Comparison of ENCODE assay signal across 22 cellular contexts in the genomic region with DNA sequence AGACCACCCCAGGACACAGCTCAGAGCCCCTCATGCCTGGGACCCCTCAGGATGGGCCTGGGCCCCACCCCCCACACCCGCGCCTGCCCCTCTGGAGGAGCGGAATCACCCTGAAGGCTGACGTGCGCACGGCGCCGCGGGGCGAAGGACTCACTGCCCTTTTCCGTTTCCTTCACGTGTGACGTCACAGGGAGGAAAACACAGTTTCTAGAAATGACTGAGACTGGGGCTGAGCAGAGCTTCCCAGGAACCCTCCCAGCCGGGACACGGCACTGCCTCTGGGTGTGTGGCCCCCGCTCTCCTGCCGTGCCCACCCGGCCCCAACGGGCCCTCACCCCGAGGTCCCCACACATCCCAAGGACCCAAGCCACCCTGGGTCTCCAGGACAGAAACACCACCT. TPM values are rescaled to one million over a fixed set of nuclear protein-coding genes. Genes with fewer than 3 reads are reported as not detected.
A peak's percentile ranks its signal among the peaks of the same experiment; 100 is the strongest.
DNase-seq lines count a peak whose midpoint lies in the region; ATAC-seq and TF ChIP-seq lines count a peak whose summit lies in the region.
"Had no signal": no experiment of that assay in that cellular context is flagged by ENCODE, and none has a peak within 500 bp of the region (broad histone marks: within the 10 kb centered on the region; RNA-seq: fewer than 3 reads in every experiment).

No MANE protein-coding gene starts in this region.

- CTCF ChIA-PET in activated naive CD4-positive, alpha-beta T cell treated with anti-CD3 and anti-CD28 coated beads for 36 hours (lab: Charles Lee): no interaction called here

- H3K9me3 Mint-ChIP-seq in activated naive CD4-positive, alpha-beta T cell treated with anti-CD3 and anti-CD28 coated beads for 36 hours: no peaks in the 10 kb centered on the region
- no peaks in the 10 kb centered on the region for H3K9me3 Mint-ChIP-seq in activated T-helper 2 cell treated with anti-CD3 and anti-CD28 coated beads, Interferon-gamma antibody, Interleukin-2, Interleukin-4, amounts not matched to agents 10 μg/mL and 5 μg/mL and 100 μg/mL, durations not matched to agents 14 hours and 24 hours and 36 hours
- H3K9me3 Mint-ChIP-seq: activated naive CD8-positive, alpha-beta T cell treated with anti-CD3 and anti-CD28 coated beads, Interleukin-2, amount 10 ng/mL, durations not matched to agents 7 days and 5 days; dendritic cell treated with granulocyte-macrophage colony-stimulating factor and Interleukin-4, amounts not matched to agents 40 ng/mL and 50 ng/mL, for 4 days had no signal

- H3K27me3 ChIP-seq in WERI-Rb-1 (ENCODE audit: insufficient read depth, low read depth, severe bottlenecking): no peaks in the 10 kb centered on the region
- H3K27me3 ChIP-seq: pancreas, transverse colon had no signal

- H3K4me3 ChIP-seq in WERI-Rb-1 (ENCODE audit: low read depth, low read length): no peak overlapping the region
- H3K4me3 ChIP-seq: pancreas, transverse colon had no signal

- no peak for ATAC-seq in GM19463 (IDR thresholded peaks at IDR 0.05; ENCODE audit: unreplicated experiment)
- ATAC-seq: pancreas had no signal

- H3K4me1 Mint-ChIP-seq in activated naive CD4-positive, alpha-beta T cell treated with anti-CD3 and anti-CD28 coated beads for 36 hours (ENCODE audit: low read depth): peaks cover 38% of the 10 kb centered on the region
- peaks cover 29% of the 10 kb centered on the region for H3K4me1 Mint-ChIP-seq in activated T-helper 2 cell treated with anti-CD3 and anti-CD28 coated beads, Interferon-gamma antibody, Interleukin-2, Interleukin-4, amounts not matched to agents 10 μg/mL and 5 μg/mL and 100 μg/mL, durations not matched to agents 14 hours and 24 hours and 36 hours (ENCODE audit: low read depth)

- H3K27ac ChIP-seq in WERI-Rb-1: no peak overlapping the region
- H3K27ac ChIP-seq: epithelial cell of prostate, pancreas, transverse colon had no signal

- TF ChIP-seq CTCF in WERI-Rb-1 (IDR thresholded peaks at IDR 0.05; ENCODE audit: low read depth, low read length): no peak

- H3K27ac Mint-ChIP-seq in activated naive CD4-positive, alpha-beta T cell treated with anti-CD3 and anti-CD28 coated beads for 36 hours: peak overlapping the region; percentile 71
- H3K27ac Mint-ChIP-seq in activated T-helper 2 cell treated with anti-CD3 and anti-CD28 coated beads, Interferon-gamma antibody, Interleukin-2, Interleukin-4, amounts not matched to agents 10 μg/mL and 5 μg/mL and 100 μg/mL, durations not matched to agents 14 hours and 24 hours and 36 hours: peak overlapping the region; percentile 76
- H3K27ac Mint-ChIP-seq: activated naive CD8-positive, alpha-beta T cell treated with anti-CD3 and anti-CD28 coated beads, Interleukin-2, amount 10 ng/mL, durations not matched to agents 7 days and 5 days; dendritic cell treated with granulocyte-macrophage colony-stimulating factor and Interleukin-4, amounts not matched to agents 40 ng/mL and 50 ng/mL, for 4 days had no signal

- no peak overlapping the region for H3K4me3 Mint-ChIP-seq in activated naive CD4-positive, alpha-beta T cell treated with anti-CD3 and anti-CD28 coated beads for 36 hours
- no peak overlapping the region for H3K4me3 Mint-ChIP-seq in activated T-helper 2 cell treated with anti-CD3 and anti-CD28 coated beads, Interferon-gamma antibody, Interleukin-2, Interleukin-4, amounts not matched to agents 10 μg/mL and 5 μg/mL and 100 μg/mL, durations not matched to agents 14 hours and 24 hours and 36 hours (ENCODE audit: low read depth)
- H3K4me3 Mint-ChIP-seq: activated naive CD8-positive, alpha-beta T cell treated with anti-CD3 and anti-CD28 coated beads, Interleukin-2, amount 10 ng/mL, durations not matched to agents 7 days and 5 days; dendritic cell treated with granulocyte-macrophage colony-stimulating factor and Interleukin-4, amounts not matched to agents 40 ng/mL and 50 ng/mL, for 4 days had no signal

- H3K36me3 ChIP-seq in WERI-Rb-1: peaks cover 54% of the 10 kb centered on the region

- peaks cover 41% of the 10 kb centered on the region for H3K36me3 Mint-ChIP-seq in activated naive CD4-positive, alpha-beta T cell treated with anti-CD3 and anti-CD28 coated beads for 36 hours (ENCODE audit: low read depth)
- H3K36me3 Mint-ChIP-seq in activated T-helper 2 cell treated with anti-CD3 and anti-CD28 coated beads, Interferon-gamma antibody, Interleukin-2, Interleukin-4, amounts not matched to agents 10 μg/mL and 5 μg/mL and 100 μg/mL, durations not matched to agents 14 hours and 24 hours and 36 hours (ENCODE audit: low read depth): peaks cover 74% of the 10 kb centered on the region

- DNase-seq in activated naive CD4-positive, alpha-beta T cell treated with anti-CD3 and anti-CD28 coated beads for 36 hours: no peak
- DNase-seq in activated naive CD4-positive, alpha-beta T cell (lab: John Stamatoyannopoulos, UW): no peak
- DNase-seq in T-helper 9 cell: peak; percentile 53
- DNase-seq in activated T-helper 2 cell treated with anti-CD3 and anti-CD28 coated beads, Interferon-gamma antibody, Interleukin-2, Interleukin-4, amounts not matched to agents 10 μg/mL and 5 μg/mL and 100 μg/mL, durations not matched to agents 14 hours and 24 hours and 36 hours (ENCODE audit: low spot score): no peak
- peak; percentile 71 for DNase-seq in stimulated activated CD8-positive, alpha-beta memory T cell treated with anti-CD3 and anti-CD28 coated beads, Interleukin-4, amount 100 ng/mL, for 48 hours
- no peak for DNase-seq in WERI-Rb-1
- DNase-seq in cardiac septum (ENCODE audit: low spot score): no peak
- DNase-seq: activated naive CD8-positive, alpha-beta T cell treated with anti-CD3 and anti-CD28 coated beads, Interleukin-2, amount 10 ng/mL, durations not matched to agents 7 days and 5 days; C1 segment of cervical spinal cord; foreskin melanocyte; hypothalamus; Karpas-422; mammary epithelial cell; NCI-H1092; NCI-H2081 treated with DMSO at 0.1 percent for 48 hours; NCI-H524; pancreas; Right ventricle myocardium superior; transverse colon had no signal

- H3K9me3 ChIP-seq in WERI-Rb-1 (ENCODE audit: severe bottlenecking): no peaks in the 10 kb centered on the region
- H3K9me3 ChIP-seq: pancreas, transverse colon had no signal

- intact Hi-C loops in activated naive CD4-positive, alpha-beta T cell treated with anti-CD3 and anti-CD28 coated beads for 36 hours (cut with micrococcal nuclease): no loop called here
- intact Hi-C loops in activated T-helper 2 cell treated with anti-CD3 and anti-CD28 coated beads, Interferon-gamma antibody, Interleukin-2, Interleukin-4, amounts not matched to agents 10 μg/mL and 5 μg/mL and 100 μg/mL, durations not matched to agents 14 hours and 24 hours and 36 hours (cut with micrococcal nuclease): no loop called here
- intact Hi-C loops in cardiac septum (cut with DNase I): no loop called here

- H3K27me3 Mint-ChIP-seq in activated naive CD4-positive, alpha-beta T cell treated with anti-CD3 and anti-CD28 coated beads for 36 hours (ENCODE audit: low read depth): no peaks in the 10 kb centered on the region
- no peaks in the 10 kb centered on the region for H3K27me3 Mint-ChIP-seq in activated T-helper 2 cell treated with anti-CD3 and anti-CD28 coated beads, Interferon-gamma antibody, Interleukin-2, Interleukin-4, amounts not matched to agents 10 μg/mL and 5 μg/mL and 100 μg/mL, durations not matched to agents 14 hours and 24 hours and 36 hours (ENCODE audit: low read depth)
- H3K27me3 Mint-ChIP-seq: activated naive CD8-positive, alpha-beta T cell treated with anti-CD3 and anti-CD28 coated beads, Interleukin-2, amount 10 ng/mL, durations not matched to agents 7 days and 5 days had no signal

RNA-seq across cellular contexts. Expression of a gene that starts 5.4 kb away (rescaled TPM):
- total RNA-seq in activated naive CD4-positive, alpha-beta T cell treated with anti-CD3 and anti-CD28 coated beads for 36 hours: 100 to 1,000 TPM; 107 to 110 TPM
- 441 and 458 TPM in 2 replicates for total RNA-seq in activated T-helper 2 cell treated with anti-CD3 and anti-CD28 coated beads, Interferon-gamma antibody, Interleukin-2, Interleukin-4, amounts not matched to agents 10 μg/mL and 5 μg/mL and 100 μg/mL, durations not matched to agents 14 hours and 24 hours and 36 hours
- total RNA-seq in cardiac septum: 4.3 TPM

RNA-seq across cellular contexts. Expression of a gene that starts 12.5 kb away (rescaled TPM):
- total RNA-seq in activated naive CD4-positive, alpha-beta T cell treated with anti-CD3 and anti-CD28 coated beads for 36 hours: 10 to 100 TPM; 74.7 to 79.5 TPM
- total RNA-seq in activated T-helper 2 cell treated with anti-CD3 and anti-CD28 coated beads, Interferon-gamma antibody, Interleukin-2, Interleukin-4, amounts not matched to agents 10 μg/mL and 5 μg/mL and 100 μg/mL, durations not matched to agents 14 hours and 24 hours and 36 hours: 161 and 164 TPM in 2 replicates
- 139 TPM for total RNA-seq in cardiac septum

RNA-seq across cellular contexts. Expression of a gene that starts 12.7 kb away (rescaled TPM):
- 1 to 10 TPM; 8.7 to 9.9 TPM for total RNA-seq in activated naive CD4-positive, alpha-beta T cell treated with anti-CD3 and anti-CD28 coated beads for 36 hours
- 34.6 and 35.8 TPM in 2 replicates for total RNA-seq in activated T-helper 2 cell treated with anti-CD3 and anti-CD28 coated beads, Interferon-gamma antibody, Interleukin-2, Interleukin-4, amounts not matched to agents 10 μg/mL and 5 μg/mL and 100 μg/mL, durations not matched to agents 14 hours and 24 hours and 36 hours
- 11.1 TPM for total RNA-seq in cardiac septum

RNA-seq across cellular contexts. Expression of a gene that starts 12.9 kb away (rescaled TPM):
- total RNA-seq in activated naive CD4-positive, alpha-beta T cell treated with anti-CD3 and anti-CD28 coated beads for 36 hours: 10 to 100 TPM; 30.7 to 31.0 TPM
- total RNA-seq in activated T-helper 2 cell treated with anti-CD3 and anti-CD28 coated beads, Interferon-gamma antibody, Interleukin-2, Interleukin-4, amounts not matched to agents 10 μg/mL and 5 μg/mL and 100 μg/mL, durations not matched to agents 14 hours and 24 hours and 36 hours: 219 and 231 TPM in 2 replicates
- total RNA-seq in cardiac septum: 0.19 TPM

RNA-seq across cellular contexts. Expression of a gene that starts 27.2 kb away (rescaled TPM):
- 1 to 10 TPM; 6.0 to 7.8 TPM for total RNA-seq in activated naive CD4-positive, alpha-beta T cell treated with anti-CD3 and anti-CD28 coated beads for 36 hours
- 3.5 and 3.7 TPM in 2 replicates for total RNA-seq in activated T-helper 2 cell treated with anti-CD3 and anti-CD28 coated beads, Interferon-gamma antibody, Interleukin-2, Interleukin-4, amounts not matched to agents 10 μg/mL and 5 μg/mL and 100 μg/mL, durations not matched to agents 14 hours and 24 hours and 36 hours
- 2.6 TPM for total RNA-seq in cardiac septum

Comparison
In these comparisons a context has a peak if more than half of its experiments do, and no peak if none do; other contexts are left out.
1. DNase-seq: peak in T-helper 9 cell (single experiment) and stimulated activated CD8-positive, alpha-beta memory T cell treated with anti-CD3 and anti-CD28 coated beads, Interleukin-4, amount 100 ng/mL, for 48 hours (single experiment); none in activated naive CD4-positive, alpha-beta T cell treated with anti-CD3 and anti-CD28 coated beads for 36 hours (single experiment), activated naive CD4-positive, alpha-beta T cell (0 of 4), activated T-helper 2 cell treated with anti-CD3 and anti-CD28 coated beads, Interferon-gamma antibody, Interleukin-2, Interleukin-4, amounts not matched to agents 10 μg/mL and 5 μg/mL and 100 μg/mL, durations not matched to agents 14 hours and 24 hours and 36 hours (single experiment), WERI-Rb-1 (single experiment) and cardiac septum (single experiment).
2. RNA of a gene that starts 5.4 kb away (total RNA-seq): 441 to 458 TPM in activated T-helper 2 cell treated with anti-CD3 and anti-CD28 coated beads, Interferon-gamma antibody, Interleukin-2, Interleukin-4, amounts not matched to agents 10 μg/mL and 5 μg/mL and 100 μg/mL, durations not matched to agents 14 hours and 24 hours and 36 hours and 107 to 110 TPM in activated naive CD4-positive, alpha-beta T cell treated with anti-CD3 and anti-CD28 coated beads for 36 hours; 4.3 TPM in cardiac septum (single experiment); every median in the first group is over 10 times any median in the second.